Comparison of ENCODE assay signal across 24 cellular contexts in genomic region chr4:1660948-1661677, GRCh38.
"Had no signal": no experiment of that assay in that cellular context is flagged by ENCODE, and none has a peak within 500 bp of the region (broad histone marks: within the 10 kb centered on the region; RNA-seq: fewer than 3 reads in every experiment).

No MANE protein-coding gene starts in this region.

- ATAC-seq: activated CD4-positive, alpha-beta T cell treated with anti-CD3 and anti-CD28 coated beads for 36 hours; mucosa of descending colon; right cardiac atrium had no signal

- H3K4me3 ChIP-seq: esophagus squamous epithelium, left ventricle myocardium inferior, lung, mucosa of descending colon, suprapubic skin, tibial nerve had no signal

- H3K4me3 Mint-ChIP-seq: activated CD4-positive, alpha-beta T cell treated with anti-CD3 and anti-CD28 coated beads for 36 hours; activated naive CD8-positive, alpha-beta T cell; central memory CD8-positive, alpha-beta T cell; nephron progenitor cell; T-helper 2 cell treated with Interferon-gamma antibody and Interleukin-4, amounts not matched to agents 5 μg/mL and 100 μg/mL, for 36 hours had no signal

- H3K27ac ChIP-seq: epithelial cell of prostate, esophagus squamous epithelium, left ventricle myocardium inferior, suprapubic skin, tibial nerve had no signal

- H3K36me3 ChIP-seq: esophagus squamous epithelium, left ventricle myocardium inferior, suprapubic skin had no signal

- H3K27me3 Mint-ChIP-seq: activated CD4-positive, alpha-beta T cell treated with anti-CD3 and anti-CD28 coated beads for 36 hours; activated naive CD8-positive, alpha-beta T cell; central memory CD8-positive, alpha-beta T cell had no signal

- H3K4me1 ChIP-seq: esophagus squamous epithelium, left ventricle myocardium inferior, suprapubic skin, tibial nerve had no signal

- H3K9me3 ChIP-seq: esophagus squamous epithelium, left ventricle myocardium inferior, mucosa of descending colon, suprapubic skin, tibial nerve had no signal

- H3K4me1 Mint-ChIP-seq: activated CD4-positive, alpha-beta T cell treated with anti-CD3 and anti-CD28 coated beads for 36 hours; central memory CD8-positive, alpha-beta T cell; nephron progenitor cell had no signal

- DNase-seq: activated CD4-positive, alpha-beta T cell treated with anti-CD3 and anti-CD28 coated beads for 36 hours; activated CD4-positive, CD25-positive, alpha-beta regulatory T cell; activated effector memory CD4-positive, alpha-beta T cell treated with Interleukin-2 at 50 U/mL for 16 hours; activated naive CD4-positive, alpha-beta T cell treated with Interleukin-2 at 50 U/mL for 16 hours; anterior cingulate cortex; effector CD8-positive, alpha-beta T cell; esophagus squamous epithelium; foreskin melanocyte; islet precursor cell; left ventricle myocardium inferior; mucosa of descending colon; nephron progenitor cell; nucleus accumbens; right cardiac atrium; stimulated activated CD4-positive, alpha-beta T cell treated with anti-CD3 and anti-CD28 coated beads, Interleukin-15, amount 100 ng/mL, for 24 hours; stimulated activated CD4-positive, alpha-beta T cell treated with anti-CD3 and anti-CD28 coated beads, Interleukin-2, amount 100 ng/mL, for 24 hours; stimulated activated naive CD4-positive, alpha-beta T cell had no signal

- H3K27ac Mint-ChIP-seq: activated CD4-positive, alpha-beta T cell treated with anti-CD3 and anti-CD28 coated beads for 36 hours; activated naive CD8-positive, alpha-beta T cell; nephron progenitor cell; T-helper 2 cell treated with Interferon-gamma antibody and Interleukin-4, amounts not matched to agents 5 μg/mL and 100 μg/mL, for 36 hours had no signal

- H3K27me3 ChIP-seq: esophagus squamous epithelium, suprapubic skin, tibial nerve had no signal

- H3K9me3 Mint-ChIP-seq: central memory CD8-positive, alpha-beta T cell; nephron progenitor cell; T-helper 2 cell treated with Interferon-gamma antibody and Interleukin-4, amounts not matched to agents 5 μg/mL and 100 μg/mL, for 36 hours had no signal
